In the genomic region with DNA sequence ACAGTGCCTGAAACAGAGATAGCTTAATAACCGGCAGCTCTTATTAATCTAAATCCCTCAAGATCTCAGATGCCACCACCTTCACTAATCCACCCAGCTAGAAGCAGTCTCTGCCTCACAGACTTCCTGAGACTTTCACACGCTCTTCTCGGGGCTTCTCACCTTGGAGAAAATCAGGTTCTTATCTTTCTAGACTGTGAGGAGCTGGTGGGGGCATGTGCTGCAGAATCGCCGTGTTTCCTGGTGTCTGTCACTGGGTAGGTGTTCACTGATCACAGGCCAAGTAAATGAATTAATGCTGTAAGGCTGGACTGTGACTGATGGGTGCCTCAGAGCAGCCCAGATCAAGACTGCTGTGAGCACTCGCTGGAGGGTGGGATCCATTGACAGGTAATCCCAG, we compare ENCODE assay signal across 17 cellular contexts.
"Had no signal": no experiment of that assay in that cellular context is flagged by ENCODE, and none has a peak within 500 bp of the region (broad histone marks: within the 10 kb centered on the region; RNA-seq: fewer than 3 reads in every experiment).

No MANE protein-coding gene starts in this region.

- DNase-seq: cerebellar nuclear complex; effector CD8-positive, alpha-beta T cell; hypothalamus; left ventricle myocardium superior; lower lobe of right lung; midbrain; stimulated activated CD4-positive, alpha-beta T cell treated with anti-CD3 and anti-CD28 coated beads, Interleukin-2, amount 100 ng/mL, for 24 hours; stimulated activated CD4-positive, alpha-beta T cell treated with anti-CD3 and anti-CD28 coated beads, Interleukin-4, amount 100 ng/mL, for 24 hours; upper lobe of left lung had no signal

- H3K36me3 Mint-ChIP-seq: memory B cell; naive thymus-derived CD8-positive, alpha-beta T cell; stimulated activated memory B cell treated with anti-CD40 and anti-IgM and Interleukin-4, amounts not matched to agents 10 μg/mL and 1 μg/mL and 100 μg/mL, for 72 hours had no signal

- H3K4me1 Mint-ChIP-seq: memory B cell; neural crest cell; stimulated activated memory B cell treated with anti-CD40 and anti-IgM and Interleukin-4, amounts not matched to agents 10 μg/mL and 1 μg/mL and 100 μg/mL, for 72 hours had no signal

- H3K9me3 Mint-ChIP-seq: dendritic cell treated with granulocyte-macrophage colony-stimulating factor and Interleukin-4, amounts not matched to agents 40 ng/mL and 50 ng/mL, for 4 days; memory B cell; naive thymus-derived CD8-positive, alpha-beta T cell; neural crest cell; stimulated activated memory B cell treated with anti-CD40 and anti-IgM and Interleukin-4, amounts not matched to agents 10 μg/mL and 1 μg/mL and 100 μg/mL, for 72 hours; stimulated activated naive CD8-positive, alpha-beta T cell treated with anti-CD3 and anti-CD28 coated beads, Interleukin-15, Interleukin-2, amounts not matched to agents 100 ng/mL and 50 ng/mL, for 24 hours had no signal

- H3K27ac Mint-ChIP-seq: dendritic cell treated with granulocyte-macrophage colony-stimulating factor and Interleukin-4, amounts not matched to agents 40 ng/mL and 50 ng/mL, for 4 days; memory B cell; progenitor cell of endocrine pancreas; stimulated activated memory B cell treated with anti-CD40 and anti-IgM and Interleukin-4, amounts not matched to agents 10 μg/mL and 1 μg/mL and 100 μg/mL, for 72 hours; stimulated activated naive CD8-positive, alpha-beta T cell treated with anti-CD3 and anti-CD28 coated beads, Interleukin-15, Interleukin-2, amounts not matched to agents 100 ng/mL and 50 ng/mL, for 24 hours had no signal

- ATAC-seq: lower lobe of right lung; naive thymus-derived CD8-positive, alpha-beta T cell; right lobe of liver; stimulated activated memory B cell treated with anti-CD40 and anti-IgM and Interleukin-4, amounts not matched to agents 10 μg/mL and 1 μg/mL and 100 μg/mL, for 72 hours had no signal

- H3K4me3 Mint-ChIP-seq: dendritic cell treated with granulocyte-macrophage colony-stimulating factor and Interleukin-4, amounts not matched to agents 40 ng/mL and 50 ng/mL, for 4 days; memory B cell; neural crest cell; stimulated activated memory B cell treated with anti-CD40 and anti-IgM and Interleukin-4, amounts not matched to agents 10 μg/mL and 1 μg/mL and 100 μg/mL, for 72 hours; stimulated activated naive CD8-positive, alpha-beta T cell treated with anti-CD3 and anti-CD28 coated beads, Interleukin-15, Interleukin-2, amounts not matched to agents 100 ng/mL and 50 ng/mL, for 24 hours had no signal
